10 cellular contexts compared by ENCODE assay signal in genomic region chr12:104733717-104734175, GRCh38.
A peak's percentile ranks its signal among the peaks of the same experiment; 100 is the strongest.
DNase-seq lines count a peak whose midpoint lies in the region; ATAC-seq and TF ChIP-seq lines count a peak whose summit lies in the region.
"Had no signal": no experiment of that assay in that cellular context is flagged by ENCODE, and none has a peak within 500 bp of the region (broad histone marks: within the 10 kb centered on the region; RNA-seq: fewer than 3 reads in every experiment).

No MANE protein-coding gene starts in this region.

- H3K9ac ChIP-seq in mesenchymal stem cell (ENCODE audit: low read length): no peak overlapping the region

- WGBS in mesenchymal stem cell: 60% methylated on average over 5 of the region's 6 CpGs

- no peak overlapping the region for H3K27ac Mint-ChIP-seq in endothelial cell (ENCODE audit: unreplicated experiment)

- no peak overlapping the region for H3K18ac ChIP-seq in mesenchymal stem cell (ENCODE audit: low read depth in 1 of 2, low read length in 2 of 2)

- H3K79me1 ChIP-seq in mesenchymal stem cell (replicated peaks; ENCODE audit: low read length, poor library complexity, severe bottlenecking): no peaks in the 10 kb centered on the region

- peaks cover 12% of the 10 kb centered on the region for H3K27me3 Mint-ChIP-seq in endothelial cell (ENCODE audit: unreplicated experiment)

- no peak overlapping the region for H2AFZ ChIP-seq in mesenchymal stem cell (ENCODE audit: low read depth, low read length)

- no peak overlapping the region for H3K23ac ChIP-seq in mesenchymal stem cell (ENCODE audit: low read length in 2 of 2)

- H3K4ac ChIP-seq in mesenchymal stem cell (ENCODE audit: low read depth in 1 of 2, low read length in 2 of 2): no peak overlapping the region

- in situ Hi-C loops in ACHN (cut with HindIII; ENCODE audit: low pct_ligation_motif_present, low pct_unique_long_range_greater_than_20kb, low sequenced_read_pairs): no loop called here

- no peaks in the 10 kb centered on the region for H3K36me3 Mint-ChIP-seq in endothelial cell (ENCODE audit: low read depth, unreplicated experiment)

- H3K4me2 ChIP-seq in mesenchymal stem cell (ENCODE audit: low read length, poor library complexity, severe bottlenecking): no peak overlapping the region

- H3K4me1 Mint-ChIP-seq in endothelial cell (ENCODE audit: unreplicated experiment): peaks cover 18% of the 10 kb centered on the region

- no peak for TF ChIP-seq CTCF in endothelial cell (IDR thresholded peaks at IDR 0.05; ENCODE audit: unreplicated experiment)

- H3K9me3 ChIP-seq in mesenchymal stem cell (ENCODE audit: control insufficient read depth, low read length): no peaks in the 10 kb centered on the region

- no peak overlapping the region for H2BK12ac ChIP-seq in mesenchymal stem cell (ENCODE audit: low read length in 2 of 2)

- no peak overlapping the region for H3K27ac ChIP-seq in mesenchymal stem cell (ENCODE audit: low read length, poor library complexity, severe bottlenecking)
- H3K27ac ChIP-seq: HL-60 had no signal

- H2AK5ac ChIP-seq in mesenchymal stem cell (ENCODE audit: low read length, severe bottlenecking): no peak overlapping the region

- H3K9me3 Mint-ChIP-seq in endothelial cell (ENCODE audit: unreplicated experiment): no peaks in the 10 kb centered on the region
- H3K9me3 Mint-ChIP-seq: T-helper 1 cell treated with Interleukin-12 subunit alpha and Interleukin-12 subunit beta and Interleukin-4 antibody, amounts not matched to agents 30 μg/mL and 1 μg/mL, for 36 hours had no signal

- no peak overlapping the region for H2BK120ac ChIP-seq in mesenchymal stem cell (ENCODE audit: low read depth, low read length)

- no peaks in the 10 kb centered on the region for H3K36me3 ChIP-seq in mesenchymal stem cell (ENCODE audit: control insufficient read depth in 1 of 2, insufficient read depth in 2 of 2, low read depth in 1 of 2, low read length in 2 of 2)

- H3K14ac ChIP-seq in mesenchymal stem cell (ENCODE audit: low read length in 2 of 2): no peak overlapping the region

- peaks cover 7% of the 10 kb centered on the region for H3K4me1 ChIP-seq in mesenchymal stem cell (ENCODE audit: control insufficient read depth, insufficient read depth, low read depth, low read length)

- ATAC-seq in HG03045 (IDR thresholded peaks at IDR 0.05; ENCODE audit: unreplicated experiment) (no peak), GM21737 (IDR thresholded peaks at IDR 0.05; ENCODE audit: unreplicated experiment) (no peak)

- no peak overlapping the region for H4K91ac ChIP-seq in mesenchymal stem cell (ENCODE audit: low read length)

- H3K4me3 ChIP-seq in mesenchymal stem cell (ENCODE audit: insufficient read depth in 1 of 2, low read depth in 1 of 2, low read length in 2 of 2): no peak overlapping the region

- H3K4me3 Mint-ChIP-seq in endothelial cell (ENCODE audit: unreplicated experiment): no peak overlapping the region
- H3K4me3 Mint-ChIP-seq: T-helper 1 cell treated with Interleukin-12 subunit alpha and Interleukin-12 subunit beta and Interleukin-4 antibody, amounts not matched to agents 30 μg/mL and 1 μg/mL, for 36 hours had no signal

- H3K27me3 ChIP-seq in mesenchymal stem cell (ENCODE audit: control insufficient read depth in 1 of 2, insufficient read depth in 1 of 2, low read length in 2 of 2): peaks cover 0 to 35% of the 10 kb centered on the region in 2 experiments

- no peak overlapping the region for H2BK15ac ChIP-seq in mesenchymal stem cell (ENCODE audit: low read depth, poor library complexity, severe bottlenecking)

- peak; percentile 52 for DNase-seq in ACHN
- DNase-seq in EL: peak; percentile 28
- peak; percentile 54 for DNase-seq in OCI-M1 (lab: John Stamatoyannopoulos, UW)
- peak; percentile 38 for DNase-seq in endothelial cell (ENCODE audit: low spot score)
- no peak for DNase-seq in A172 (ENCODE audit: low spot score)
- DNase-seq in mesenchymal stem cell: no peak

- no peak overlapping the region for H4K8ac ChIP-seq in mesenchymal stem cell (ENCODE audit: low read length)

- no peak overlapping the region for H2BK5ac ChIP-seq in mesenchymal stem cell (ENCODE audit: low read depth, low read length, poor library complexity, severe bottlenecking)

Comparison
In these comparisons a context has a peak if more than half of its experiments do, and no peak if none do; other contexts are left out.
1. DNase-seq: peak in ACHN (single experiment), EL (single experiment), OCI-M1 (single experiment) and endothelial cell (single experiment); none in A172 (single experiment) and mesenchymal stem cell (single experiment).